ENCODE assay signal across 1 cellular context in the genomic region with DNA sequence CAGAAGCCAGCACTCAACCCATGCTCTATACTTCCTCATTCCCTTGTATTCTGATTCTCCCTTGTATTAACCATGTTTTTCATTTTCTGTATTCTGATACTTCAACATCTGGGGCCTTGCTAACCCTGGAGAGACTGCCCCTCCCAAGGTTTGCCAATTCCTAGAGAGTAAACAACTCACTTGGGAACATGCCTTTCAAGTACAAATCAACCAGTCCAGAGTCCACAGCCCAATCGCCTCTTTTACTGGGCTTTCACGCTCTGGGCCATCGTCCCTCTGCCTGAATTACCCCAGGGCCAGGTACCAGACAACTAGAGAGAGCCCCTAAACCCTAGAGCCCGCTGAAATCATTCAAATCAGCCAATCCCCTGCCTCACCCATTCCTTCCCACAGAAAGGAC.
TF ChIP-seq lines count a peak whose summit lies in the region.

No MANE protein-coding gene starts in this region.

TF ChIP-seq in HepG2, 621 proteins besides CTCF, POLR2A, EP300 and RAD21 (continued from another document and continues in another):
- TF ChIP-seq, protein P1, sequence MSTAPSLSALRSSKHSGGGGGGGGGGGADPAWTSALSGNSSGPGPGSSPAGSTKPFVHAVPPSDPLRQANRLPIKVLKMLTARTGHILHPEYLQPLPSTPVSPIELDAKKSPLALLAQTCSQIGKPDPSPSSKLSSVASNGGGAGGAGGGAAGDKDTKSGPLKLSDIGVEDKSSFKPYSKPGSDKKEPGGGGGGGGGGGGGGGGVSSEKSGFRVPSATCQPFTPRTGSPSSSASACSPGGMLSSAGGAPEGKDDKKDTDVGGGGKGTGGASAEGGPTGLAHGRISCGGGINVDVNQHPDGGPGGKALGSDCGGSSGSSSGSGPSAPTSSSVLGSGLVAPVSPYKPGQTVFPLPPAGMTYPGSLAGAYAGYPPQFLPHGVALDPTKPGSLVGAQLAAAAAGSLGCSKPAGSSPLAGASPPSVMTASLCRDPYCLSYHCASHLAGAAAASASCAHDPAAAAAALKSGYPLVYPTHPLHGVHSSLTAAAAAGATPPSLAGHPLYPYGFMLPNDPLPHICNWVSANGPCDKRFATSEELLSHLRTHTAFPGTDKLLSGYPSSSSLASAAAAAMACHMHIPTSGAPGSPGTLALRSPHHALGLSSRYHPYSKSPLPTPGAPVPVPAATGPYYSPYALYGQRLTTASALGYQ (CRISPR knock-in tag; IDR thresholded peaks at IDR 0.05): peak; percentile 75
- TF ChIP-seq AKAP8 (CRISPR knock-in tag; IDR thresholded peaks at IDR 0.05) (no peak), ZNF432 (CRISPR knock-in tag; IDR thresholded peaks at IDR 0.05; ENCODE audit: borderline replicate concordance) (no peak), ZBTB7B (CRISPR knock-in tag; IDR thresholded peaks at IDR 0.05) (peak; percentile 83), ESRRA (CRISPR knock-in tag; IDR thresholded peaks at IDR 0.05; ENCODE audit: low read depth) (peak; percentile 39; the same call in 1 of the 2 replicates), PPARG (CRISPR knock-in tag; conservative IDR thresholded peaks at IDR 0.05) (no peak; the same call in 1 of the 2 replicates), IKZF1 (IDR thresholded peaks at IDR 0.05) (no peak), ZNF687 (CRISPR knock-in tag; IDR thresholded peaks at IDR 0.05) (no peak), PAXIP1 (CRISPR knock-in tag; conservative IDR thresholded peaks at IDR 0.05) (peak; percentile 95), ZFP41 (CRISPR knock-in tag; IDR thresholded peaks at IDR 0.05; ENCODE audit: borderline replicate concordance) (no peak), PTBP1 (IDR thresholded peaks at IDR 0.05; ENCODE audit: low read depth, low read length, poor library complexity, severe bottlenecking) (no peak), CBX1 (IDR thresholded peaks at IDR 0.05; ENCODE audit: low read depth) (no peak), ZNF780A (CRISPR knock-in tag; IDR thresholded peaks at IDR 0.05) (no peak), MYNN (CRISPR knock-in tag; IDR thresholded peaks at IDR 0.05; ENCODE audit: low read depth) (no peak), SMAD9 (CRISPR knock-in tag; IDR thresholded peaks at IDR 0.05) (no peak), ZNF75D (CRISPR knock-in tag; IDR thresholded peaks at IDR 0.05; ENCODE audit: borderline replicate concordance) (no peak), ZNF589 (CRISPR knock-in tag; conservative IDR thresholded peaks at IDR 0.05) (no peak), ZNF496 (CRISPR knock-in tag; IDR thresholded peaks at IDR 0.05; ENCODE audit: insufficient replicate concordance) (no peak), ATF3 (CRISPR knock-in tag; IDR thresholded peaks at IDR 0.05) (no peak), ZNF256 (CRISPR knock-in tag; conservative IDR thresholded peaks at IDR 0.05) (no peak), SYNCRIP (IDR thresholded peaks at IDR 0.05; ENCODE audit: insufficient read depth, low read depth, low read length) (no peak), ZNF17 (CRISPR knock-in tag; IDR thresholded peaks at IDR 0.05) (no peak), NFAT5 (CRISPR knock-in tag; IDR thresholded peaks at IDR 0.05) (no peak), MIXL1 (CRISPR knock-in tag; IDR thresholded peaks at IDR 0.05) (peak; percentile 59; the same call in 1 of the 2 replicates), SOX13 (IDR thresholded peaks at IDR 0.05) (no peak), SOX13 (CRISPR knock-in tag; conservative IDR thresholded peaks at IDR 0.05 in 1 of 2, IDR thresholded peaks at IDR 0.05 in 1 of 2) (peak in 1 of 2 experiments; percentile 77; a peak in 2 of 4 replicates), GPN1 (CRISPR knock-in tag; IDR thresholded peaks at IDR 0.05; ENCODE audit: borderline replicate concordance) (no peak), ZNF629 (CRISPR knock-in tag; conservative IDR thresholded peaks at IDR 0.05) (0 out of 2 replicates have a peak, but pooled peaks have one; percentile 13), POLR2AphosphoS2 (IDR thresholded peaks at IDR 0.05; ENCODE audit: low read depth, low read length) (no peak), JARID2 (CRISPR knock-in tag; IDR thresholded peaks at IDR 0.05; ENCODE audit: insufficient replicate concordance) (no peak), ZNF282 (IDR thresholded peaks at IDR 0.05; ENCODE audit: partially characterized antibody) (no peak), ZNF577 (CRISPR knock-in tag; IDR thresholded peaks at IDR 0.05; ENCODE audit: borderline replicate concordance, low read depth) (no peak)
- TF ChIP-seq, protein P2, sequence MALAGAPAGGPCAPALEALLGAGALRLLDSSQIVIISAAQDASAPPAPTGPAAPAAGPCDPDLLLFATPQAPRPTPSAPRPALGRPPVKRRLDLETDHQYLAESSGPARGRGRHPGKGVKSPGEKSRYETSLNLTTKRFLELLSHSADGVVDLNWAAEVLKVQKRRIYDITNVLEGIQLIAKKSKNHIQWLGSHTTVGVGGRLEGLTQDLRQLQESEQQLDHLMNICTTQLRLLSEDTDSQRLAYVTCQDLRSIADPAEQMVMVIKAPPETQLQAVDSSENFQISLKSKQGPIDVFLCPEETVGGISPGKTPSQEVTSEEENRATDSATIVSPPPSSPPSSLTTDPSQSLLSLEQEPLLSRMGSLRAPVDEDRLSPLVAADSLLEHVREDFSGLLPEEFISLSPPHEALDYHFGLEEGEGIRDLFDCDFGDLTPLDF (CRISPR knock-in tag; IDR thresholded peaks at IDR 0.05): no peak
- TF ChIP-seq, protein P3, sequence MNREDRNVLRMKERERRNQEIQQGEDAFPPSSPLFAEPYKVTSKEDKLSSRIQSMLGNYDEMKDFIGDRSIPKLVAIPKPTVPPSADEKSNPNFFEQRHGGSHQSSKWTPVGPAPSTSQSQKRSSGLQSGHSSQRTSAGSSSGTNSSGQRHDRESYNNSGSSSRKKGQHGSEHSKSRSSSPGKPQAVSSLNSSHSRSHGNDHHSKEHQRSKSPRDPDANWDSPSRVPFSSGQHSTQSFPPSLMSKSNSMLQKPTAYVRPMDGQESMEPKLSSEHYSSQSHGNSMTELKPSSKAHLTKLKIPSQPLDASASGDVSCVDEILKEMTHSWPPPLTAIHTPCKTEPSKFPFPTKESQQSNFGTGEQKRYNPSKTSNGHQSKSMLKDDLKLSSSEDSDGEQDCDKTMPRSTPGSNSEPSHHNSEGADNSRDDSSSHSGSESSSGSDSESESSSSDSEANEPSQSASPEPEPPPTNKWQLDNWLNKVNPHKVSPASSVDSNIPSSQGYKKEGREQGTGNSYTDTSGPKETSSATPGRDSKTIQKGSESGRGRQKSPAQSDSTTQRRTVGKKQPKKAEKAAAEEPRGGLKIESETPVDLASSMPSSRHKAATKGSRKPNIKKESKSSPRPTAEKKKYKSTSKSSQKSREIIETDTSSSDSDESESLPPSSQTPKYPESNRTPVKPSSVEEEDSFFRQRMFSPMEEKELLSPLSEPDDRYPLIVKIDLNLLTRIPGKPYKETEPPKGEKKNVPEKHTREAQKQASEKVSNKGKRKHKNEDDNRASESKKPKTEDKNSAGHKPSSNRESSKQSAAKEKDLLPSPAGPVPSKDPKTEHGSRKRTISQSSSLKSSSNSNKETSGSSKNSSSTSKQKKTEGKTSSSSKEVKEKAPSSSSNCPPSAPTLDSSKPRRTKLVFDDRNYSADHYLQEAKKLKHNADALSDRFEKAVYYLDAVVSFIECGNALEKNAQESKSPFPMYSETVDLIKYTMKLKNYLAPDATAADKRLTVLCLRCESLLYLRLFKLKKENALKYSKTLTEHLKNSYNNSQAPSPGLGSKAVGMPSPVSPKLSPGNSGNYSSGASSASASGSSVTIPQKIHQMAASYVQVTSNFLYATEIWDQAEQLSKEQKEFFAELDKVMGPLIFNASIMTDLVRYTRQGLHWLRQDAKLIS (CRISPR knock-in tag; IDR thresholded peaks at IDR 0.05): no peak
- TF ChIP-seq, protein P4, sequence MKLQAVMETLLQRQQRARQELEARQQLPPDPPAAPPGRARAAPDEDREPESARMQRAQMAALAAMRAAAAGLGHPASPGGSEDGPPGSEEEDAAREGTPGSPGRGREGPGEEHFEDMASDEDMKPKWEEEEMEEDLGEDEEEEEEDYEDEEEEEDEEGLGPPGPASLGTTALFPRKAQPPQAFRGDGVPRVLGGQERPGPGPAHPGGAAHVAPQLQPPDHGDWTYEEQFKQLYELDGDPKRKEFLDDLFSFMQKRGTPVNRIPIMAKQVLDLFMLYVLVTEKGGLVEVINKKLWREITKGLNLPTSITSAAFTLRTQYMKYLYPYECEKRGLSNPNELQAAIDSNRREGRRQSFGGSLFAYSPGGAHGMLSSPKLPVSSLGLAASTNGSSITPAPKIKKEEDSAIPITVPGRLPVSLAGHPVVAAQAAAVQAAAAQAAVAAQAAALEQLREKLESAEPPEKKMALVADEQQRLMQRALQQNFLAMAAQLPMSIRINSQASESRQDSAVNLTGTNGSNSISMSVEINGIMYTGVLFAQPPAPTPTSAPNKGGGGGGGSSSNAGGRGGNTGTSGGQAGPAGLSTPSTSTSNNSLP (IDR thresholded peaks at IDR 0.05; ENCODE audit: low read depth, low read length): peak; percentile 51; the same call in 1 of the 2 replicates
